Comparison of ENCODE assay signal across 13 cellular contexts in the genomic region with DNA sequence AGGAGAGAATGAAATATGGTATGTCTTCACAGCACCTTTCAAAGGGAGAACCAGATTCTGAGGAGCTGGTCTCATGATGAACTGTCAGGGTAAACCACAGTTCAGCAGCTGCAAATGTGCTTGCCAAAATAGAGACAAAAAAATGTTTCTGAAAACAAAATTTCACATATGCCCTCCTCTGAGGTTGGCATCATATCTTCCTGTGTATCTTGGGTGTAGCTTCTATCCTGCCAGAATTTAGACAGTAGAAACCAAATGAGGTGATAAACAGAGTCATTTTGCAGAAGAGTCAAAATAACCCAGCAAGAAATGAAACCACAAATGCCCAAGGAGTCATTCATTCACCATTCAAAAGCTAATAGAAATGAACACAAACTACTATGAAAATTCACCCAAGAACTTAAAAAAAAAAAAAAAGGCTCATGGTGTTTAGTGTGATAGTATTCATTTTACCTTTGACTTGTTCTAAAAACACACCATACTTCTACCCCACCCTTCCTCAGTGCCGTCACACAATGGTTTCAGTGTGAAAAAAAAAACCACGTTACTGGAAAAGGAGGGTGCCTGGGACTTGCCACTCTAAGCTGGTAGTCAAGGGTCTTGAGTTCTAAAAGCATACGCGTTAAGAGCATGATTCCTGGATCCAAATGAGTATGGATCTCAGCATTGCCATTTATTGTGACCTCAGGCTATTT. TPM values are rescaled to one million over a fixed set of nuclear protein-coding genes. Genes with fewer than 3 reads are reported as not detected.
DNase-seq lines count a peak whose midpoint lies in the region; ATAC-seq and TF ChIP-seq lines count a peak whose summit lies in the region.
"Had no signal": no experiment of that assay in that cellular context is flagged by ENCODE, and none has a peak within 500 bp of the region (broad histone marks: within the 10 kb centered on the region; RNA-seq: fewer than 3 reads in every experiment).

No MANE protein-coding gene starts in this region.

- peaks cover 71 to 92% (median 80%) of the 10 kb centered on the region in 4 donors for H3K4me1 Mint-ChIP-seq in CD4-positive, alpha-beta memory T cell
- peaks cover 56% of the 10 kb centered on the region for H3K4me1 Mint-ChIP-seq in activated naive CD4-positive, alpha-beta T cell treated with anti-CD3 and anti-CD28 coated beads, Interleukin-2, amount 50 U/mL, for 24 hours

- H3K27me3 ChIP-seq in CD4-positive, alpha-beta memory T cell (ENCODE audit: insufficient read depth, low read length), result no peaks in the 10 kb centered on the region
- no peaks in the 10 kb centered on the region for H3K27me3 ChIP-seq in adrenal gland

- 75 to 81% (median 79%) methylated on average over 4 of the region's 4 CpGs for WGBS in adrenal gland, 4 donors

- POLR2A ChIA-PET in CD4-positive, alpha-beta memory T cell (lab: Charles Lee; ENCODE audit: partially characterized antibody), result interaction anchor here (0.6 to 9.5 kb wide), 27 partner anchors 12 to 1832 kb away, joined by 3 to 248 read pairs (median 5); partner anchors contain the start of genes F5, METTL18, SCYL3 and SLC19A2

- CTCF ChIA-PET in CD4-positive, alpha-beta memory T cell (lab: Charles Lee; ENCODE audit: partially characterized antibody), result interaction anchor here (0.9 to 6.9 kb wide), 15 partner anchors 9 to 145 kb away, joined by 3 to 209 read pairs (median 8); partner anchors contain the start of gene F5

- intact Hi-C loops in CD4-positive, alpha-beta memory T cell (cut with micrococcal nuclease), result loop anchor here (1.0 to 10.0 kb wide), 8 partner anchors 14 to 1518 kb away; partner anchors contain the start of genes BLZF1, METTL18, NME7 and SLC19A2
- intact Hi-C loops in adrenal gland (cut with DNase I), result no loop called here

- peak; percentile 34 for ATAC-seq in GM19328 (IDR thresholded peaks at IDR 0.05; ENCODE audit: unreplicated experiment)
- ATAC-seq in HG03354 (IDR thresholded peaks at IDR 0.05; ENCODE audit: poor library complexity, severe bottlenecking, unreplicated experiment), result peak; percentile 36
- no peak for ATAC-seq in omental fat pad (ENCODE audit: low FRiP score)
- ATAC-seq: Right ventricle myocardium inferior had no signal

- no peaks in the 10 kb centered on the region for H3K9me3 ChIP-seq in CD4-positive, alpha-beta memory T cell (ENCODE audit: control insufficient read depth in 1 of 2, low read length in 2 of 2)
- H3K9me3 ChIP-seq in adrenal gland (replicated peaks in 1 of 3), result no peaks in the 10 kb centered on the region

- peak overlapping the region; percentile 7 to 83 (median 68) for H3K4me3 Mint-ChIP-seq in CD4-positive, alpha-beta memory T cell
- peak overlapping the region; percentile 74 for H3K4me3 Mint-ChIP-seq in activated naive CD4-positive, alpha-beta T cell treated with anti-CD3 and anti-CD28 coated beads, Interleukin-2, amount 50 U/mL, for 24 hours

- H3K36me3 ChIP-seq in CD4-positive, alpha-beta memory T cell (ENCODE audit: insufficient read depth, low read length), result peaks cover 4% of the 10 kb centered on the region
- no peaks in the 10 kb centered on the region for H3K36me3 ChIP-seq in adrenal gland (replicated peaks in 1 of 2)

- no peak for TF ChIP-seq POLR2A in adrenal gland (IDR thresholded peaks at IDR 0.05)

- H3K36me3 Mint-ChIP-seq in CD4-positive, alpha-beta memory T cell, result peaks cover 26 to 31% of the 10 kb centered on the region in 2 donors
- peaks cover 44% of the 10 kb centered on the region for H3K36me3 Mint-ChIP-seq in activated naive CD4-positive, alpha-beta T cell treated with anti-CD3 and anti-CD28 coated beads, Interleukin-2, amount 50 U/mL, for 24 hours

- H3K27me3 Mint-ChIP-seq in CD4-positive, alpha-beta memory T cell, result no peaks in the 10 kb centered on the region
- H3K27me3 Mint-ChIP-seq in activated naive CD4-positive, alpha-beta T cell treated with anti-CD3 and anti-CD28 coated beads, Interleukin-2, amount 50 U/mL, for 24 hours, result no peaks in the 10 kb centered on the region

- peaks cover 99% of the 10 kb centered on the region for H3K4me1 ChIP-seq in CD4-positive, alpha-beta memory T cell (ENCODE audit: insufficient read depth, low read length)
- H3K4me1 ChIP-seq in adrenal gland (replicated peaks in 1 of 2), result no peaks in the 10 kb centered on the region

- H3K27ac ChIP-seq in CD4-positive, alpha-beta memory T cell (ENCODE audit: low read depth, low read length), result peak overlapping the region; percentile 43
- H3K27ac ChIP-seq in adrenal gland, result no peak overlapping the region

- H3K9me3 Mint-ChIP-seq in CD4-positive, alpha-beta memory T cell, result no peaks in the 10 kb centered on the region
- H3K9me3 Mint-ChIP-seq in activated naive CD4-positive, alpha-beta T cell treated with anti-CD3 and anti-CD28 coated beads, Interleukin-2, amount 50 U/mL, for 24 hours, result no peaks in the 10 kb centered on the region

- TF ChIP-seq CTCF in omental fat pad (IDR thresholded peaks at IDR 0.05) (no peak), adrenal gland (IDR thresholded peaks at IDR 0.05) (no peak)

- peak; percentile 67 to 86 (median 83) for DNase-seq in CD4-positive, alpha-beta memory T cell
- no peak for DNase-seq in omental fat pad (ENCODE audit: low spot score)
- no peak for DNase-seq in GM19238 (ENCODE audit: insufficient read length, low spot score)
- no peak for DNase-seq in adrenal gland
- DNase-seq in UCSD-AML1 (lab: John Stamatoyannopoulos, UW; ENCODE audit: unreplicated experiment), result no peak
- DNase-seq: DMS53, GOT3, islet precursor cell, right cardiac atrium had no signal

- H3K4me3 ChIP-seq in CD4-positive, alpha-beta memory T cell (ENCODE audit: low read length in 2 of 2), result peak overlapping the region; percentile 4 to 17
- H3K4me3 ChIP-seq in adrenal gland, result no peak overlapping the region

- peak overlapping the region in 6 of 7 donors; percentile 90 to 95 (median 92) for H3K27ac Mint-ChIP-seq in CD4-positive, alpha-beta memory T cell
- peak overlapping the region; percentile 94 for H3K27ac Mint-ChIP-seq in activated naive CD4-positive, alpha-beta T cell treated with anti-CD3 and anti-CD28 coated beads, Interleukin-2, amount 50 U/mL, for 24 hours

RNA-seq across cellular contexts. Expression of gene SELL, which starts 18.5 kb away (rescaled TPM):
- 100 to 1,000 TPM; 378 to 396 TPM for total RNA-seq in CD4-positive, alpha-beta memory T cell
- polyA plus RNA-seq in CD4-positive, alpha-beta memory T cell, result 1,000 to 10,000 TPM in 1 of 2 donors, 100 to 1,000 TPM in 1; 876 to 1,603 TPM
- total RNA-seq in omental fat pad, result 10 to 100 TPM in 1 of 4 donors, 1 to 10 TPM in 3; 1.4 to 27.7 (median 5.3) TPM
- total RNA-seq in adrenal gland, result 1 to 10 TPM in 4 of 8 donors, under 1 TPM in 4; 0.61 to 2.5 (median 1.1) TPM
- 1 to 10 TPM in 2 of 3 donors, under 1 TPM in 1; 0.77 to 1.8 (median 1.2) TPM for polyA plus RNA-seq in adrenal gland

RNA-seq across cellular contexts. Expression of gene SELE, which starts 41.0 kb away (rescaled TPM):
- total RNA-seq in CD4-positive, alpha-beta memory T cell, result not detected
- not detected for polyA plus RNA-seq in CD4-positive, alpha-beta memory T cell
- 10 to 100 TPM in 2 of 4 donors, 1 to 10 TPM in 2; 2.2 to 62.8 (median 16.7) TPM for total RNA-seq in omental fat pad
- total RNA-seq in adrenal gland, result 1 to 10 TPM in 4 of 8 donors, under 1 TPM in 4; 0.14 to 3.3 (median 0.97) TPM
- polyA plus RNA-seq in adrenal gland, result 1 to 10 TPM in 2 of 3 donors, under 1 TPM in 1; 0.56 to 7.2 (median 1.2) TPM

Comparison
In these comparisons a context has a peak if more than half of its experiments do, and no peak if none do; other contexts are left out.
1. DNase-seq: peak in CD4-positive, alpha-beta memory T cell (5 of 5); none in omental fat pad (single experiment), GM19238 (single experiment), adrenal gland (0 of 7) and UCSD-AML1 (single experiment).
2. H3K4me3 ChIP-seq: peak in CD4-positive, alpha-beta memory T cell (2 of 2); none in adrenal gland (0 of 4).
3. RNA of gene SELL, which starts 18.5 kb away (total RNA-seq): 378 to 396 TPM in CD4-positive, alpha-beta memory T cell; 1.4 to 27.7 TPM in omental fat pad and 0.61 to 2.5 TPM in adrenal gland; every median in the first group is over 10 times any median in the second.